8 cellular contexts compared by ENCODE assay signal in genomic region chr16:2194852-2195315, GRCh38. TPM values are rescaled to one million over a fixed set of nuclear protein-coding genes. Genes with fewer than 3 reads are reported as not detected.
DNase-seq lines count a peak whose midpoint lies in the region; ATAC-seq and TF ChIP-seq lines count a peak whose summit lies in the region.

No MANE protein-coding gene starts in this region.

- H3K36me3 ChIP-seq in PC-3 (ENCODE audit: low read depth, low read length): no peaks in the 10 kb centered on the region
- no peaks in the 10 kb centered on the region for H3K36me3 ChIP-seq in iPS DF 6.9 (ENCODE audit: control insufficient read depth, insufficient read depth, low read length)

- H3K9ac ChIP-seq in PC-3 (ENCODE audit: low read length): no peak overlapping the region

- H3K4me1 ChIP-seq in PC-3 (ENCODE audit: insufficient read depth, low read length) (peaks cover 12% of the 10 kb centered on the region; the same call in 1 of the 2 replicates), iPS DF 6.9 (ENCODE audit: control insufficient read depth, insufficient read depth, low read length) (peaks cover 5% of the 10 kb centered on the region; the same call in 1 of the 2 replicates)

- H3K27me3 Mint-ChIP-seq in activated naive CD8-positive, alpha-beta T cell: peaks cover 8% of the 10 kb centered on the region

- H3K27ac ChIP-seq in PC-3 (ENCODE audit: low read length) (no peak overlapping the region), iPS DF 6.9 (ENCODE audit: low read length) (no peak overlapping the region)

- POLR2A ChIA-PET in PC-3 (lab: Charles Lee; ENCODE audit: unreplicated experiment): no interaction called here

- H3K27me3 ChIP-seq in PC-3 (ENCODE audit: low read length): no peaks in the 10 kb centered on the region
- H3K27me3 ChIP-seq in iPS DF 6.9 (ENCODE audit: control insufficient read depth, insufficient read depth, low read length): peaks cover 7% of the 10 kb centered on the region; the same call in 1 of the 2 replicates

- H3K4me2 ChIP-seq in PC-3 (ENCODE audit: low read length): peak overlapping the region; percentile 79

- H3K4me1 Mint-ChIP-seq in activated naive CD8-positive, alpha-beta T cell (ENCODE audit: low read depth): peaks cover 1% of the 10 kb centered on the region
- H3K4me1 Mint-ChIP-seq in stimulated activated effector memory CD8-positive, alpha-beta T cell treated with anti-CD3 and anti-CD28 coated beads, Interleukin-12 subunit alpha, Interleukin-12 subunit beta, amount 100 ng/mL, for 72 hours: peaks cover 6% of the 10 kb centered on the region

- H3K36me3 Mint-ChIP-seq in activated naive CD8-positive, alpha-beta T cell: no peaks in the 10 kb centered on the region
- H3K36me3 Mint-ChIP-seq in stimulated activated effector memory CD8-positive, alpha-beta T cell treated with anti-CD3 and anti-CD28 coated beads, Interleukin-12 subunit alpha, Interleukin-12 subunit beta, amount 100 ng/mL, for 72 hours: no peaks in the 10 kb centered on the region

- intact Hi-C loops in PC-3 (cut with micrococcal nuclease): no loop called here

- no peaks in the 10 kb centered on the region for H3K79me2 ChIP-seq in PC-3 (ENCODE audit: low read length)

- peak overlapping the region; percentile 32; the same call in 1 of the 2 replicates for H2AFZ ChIP-seq in PC-3 (ENCODE audit: low read length)

- no peaks in the 10 kb centered on the region for H4K20me1 ChIP-seq in PC-3 (ENCODE audit: low read length)

- no peaks in the 10 kb centered on the region for H3K9me3 Mint-ChIP-seq in activated naive CD8-positive, alpha-beta T cell (ENCODE audit: low read depth)
- H3K9me3 Mint-ChIP-seq in stimulated activated effector memory CD8-positive, alpha-beta T cell treated with anti-CD3 and anti-CD28 coated beads, Interleukin-12 subunit alpha, Interleukin-12 subunit beta, amount 100 ng/mL, for 72 hours: no peaks in the 10 kb centered on the region

- H3K9me3 ChIP-seq in PC-3 (ENCODE audit: low read length): no peaks in the 10 kb centered on the region
- no peaks in the 10 kb centered on the region for H3K9me3 ChIP-seq in iPS DF 6.9 (ENCODE audit: control insufficient read depth, insufficient read depth, low read length)

- no peaks in the 10 kb centered on the region for H3K9me2 ChIP-seq in PC-3 (replicated peaks; ENCODE audit: low read length)

- no CpG with 5 or more reads among the region's 10 CpGs for WGBS in iPS DF 6.9 (ENCODE audit: insufficient coverage, insufficient read length)

- TF ChIP-seq CTCF in HFF-Myc (IDR thresholded peaks at IDR 0.05; ENCODE audit: low read depth, low read length, missing control alignments): peak; percentile 33
- TF ChIP-seq CTCF in PC-3 (conservative IDR thresholded peaks at IDR 0.05; ENCODE audit: low read depth, low read length): peak; percentile 57

- H3K27ac Mint-ChIP-seq in activated naive CD8-positive, alpha-beta T cell: peak overlapping the region; percentile 50
- no peak overlapping the region for H3K27ac Mint-ChIP-seq in stimulated activated effector memory CD8-positive, alpha-beta T cell treated with anti-CD3 and anti-CD28 coated beads, Interleukin-12 subunit alpha, Interleukin-12 subunit beta, amount 100 ng/mL, for 72 hours

- no peaks in the 10 kb centered on the region for H3F3A ChIP-seq in PC-3 (ENCODE audit: low read length, unreplicated experiment)

- DNase-seq in D341Med (ENCODE audit: low spot score) (peak; percentile 68), HFF-Myc (ENCODE audit: extremely low read depth, low read depth) (no peak), PC-3 (peak; percentile 64), iPS DF 6.9 (ENCODE audit: low read depth, low spot score) (no peak), pons (ENCODE audit: low spot score) (no peak)
- DNase-seq in stimulated activated effector memory CD8-positive, alpha-beta T cell treated with anti-CD3 and anti-CD28 coated beads, Interleukin-12 subunit alpha, Interleukin-12 subunit beta, amount 100 ng/mL, for 72 hours (ENCODE audit: low spot score in 2 of 2): peak in 1 of 2 donors; percentile 25

- CTCF ChIA-PET in PC-3 (lab: Charles Lee): interaction anchor here (0.5 to 1.4 kb wide), 6 partner anchors 31 to 72 kb away, joined by 3 to 18 read pairs (median 3); partner anchors contain the start of gene ECI1

- H3K4me3 ChIP-seq in HFF-Myc (replicated peaks; ENCODE audit: low read depth, low read length) (no peak overlapping the region), PC-3 (ENCODE audit: low read length) (peak overlapping the region; percentile 59; the same call in 1 of the 2 replicates), iPS DF 6.9 (ENCODE audit: low read length) (peak overlapping the region; percentile 57; the same call in 1 of the 2 replicates)

- ATAC-seq in PC-3: peak; percentile 81
- peak; percentile 74 for ATAC-seq in stimulated activated effector memory CD8-positive, alpha-beta T cell treated with anti-CD3 and anti-CD28 coated beads, Interleukin-12 subunit alpha, Interleukin-12 subunit beta, amount 100 ng/mL, for 72 hours
- no peak for ATAC-seq in HG03108 (IDR thresholded peaks at IDR 0.05; ENCODE audit: unreplicated experiment)

- peak overlapping the region; percentile 52 for H3K4me3 Mint-ChIP-seq in activated naive CD8-positive, alpha-beta T cell
- H3K4me3 Mint-ChIP-seq in stimulated activated effector memory CD8-positive, alpha-beta T cell treated with anti-CD3 and anti-CD28 coated beads, Interleukin-12 subunit alpha, Interleukin-12 subunit beta, amount 100 ng/mL, for 72 hours: peak overlapping the region; percentile 44

- no TSS peak for BruUV-seq in PC-3 (replicated peaks; lab: Mats Ljungman, UMichigan)

RNA-seq across cellular contexts. Expression of gene CASKIN1, which starts 1.5 kb away (rescaled TPM):
- total RNA-seq in PC-3 (2014; rRNA removed): 1.6 and 1.7 TPM in 2 replicates

RNA-seq across cellular contexts. Expression of gene MLST8, which starts 10.4 kb away (rescaled TPM):
- 63.3 and 73.6 TPM in 2 replicates for total RNA-seq in PC-3 (2014; rRNA removed)

RNA-seq across cellular contexts. Expression of gene BRICD5, which starts 15.8 kb away (rescaled TPM):
- 2.1 and 4.8 TPM in 2 replicates for total RNA-seq in PC-3 (2014; rRNA removed)

RNA-seq across cellular contexts. Expression of gene PGP, which starts 19.8 kb away (rescaled TPM):
- total RNA-seq in PC-3 (2014; rRNA removed): 46.0 and 58.1 TPM in 2 replicates

RNA-seq across cellular contexts. Expression of gene E4F1, which starts 28.5 kb away (rescaled TPM):
- 49.0 and 57.7 TPM in 2 replicates for total RNA-seq in PC-3 (2014; rRNA removed)

Comparison
In these comparisons a context has a peak if more than half of its experiments do, and no peak if none do; other contexts are left out.
1. DNase-seq: peak in D341Med (single experiment) and PC-3 (single experiment); none in HFF-Myc (single experiment), iPS DF 6.9 (single experiment) and pons (single experiment).